Comparison of ENCODE assay signal across 1 cellular context in the genomic region with DNA sequence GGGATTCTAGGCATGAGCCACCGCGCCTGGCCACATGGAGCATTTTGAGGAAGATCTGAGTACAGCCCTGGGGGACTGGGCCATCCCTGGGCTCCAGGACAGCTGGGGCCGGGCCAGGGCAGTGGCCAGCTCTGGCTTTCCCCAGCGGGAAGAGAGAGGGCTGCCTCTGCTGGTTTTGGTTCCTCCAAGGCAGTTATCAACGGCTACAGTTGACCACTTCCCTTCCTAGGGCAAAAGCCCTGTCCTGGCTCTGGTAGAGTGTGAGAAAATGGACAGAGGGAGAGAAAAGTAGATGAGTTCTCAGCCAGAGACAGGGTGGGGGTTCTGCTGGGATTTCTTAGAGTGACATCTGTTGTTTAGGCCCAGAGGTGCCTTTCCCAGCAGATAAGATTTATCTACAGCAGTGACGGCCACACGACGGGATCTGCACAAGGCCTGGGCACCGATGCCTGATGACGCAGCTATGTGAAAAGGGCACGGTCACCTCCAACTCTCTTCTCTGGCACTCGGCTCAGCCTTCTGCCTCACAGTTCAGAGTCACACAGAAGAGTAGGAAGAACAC.
TF ChIP-seq lines count a peak whose summit lies in the region.

No MANE protein-coding gene starts in this region.

TF ChIP-seq in K562, 482 proteins besides CTCF, POLR2A, EP300 and RAD21:
- TF ChIP-seq ARID1B (IDR thresholded peaks at IDR 0.05) (peak; percentile 53; the same call in 1 of the 2 replicates), TEAD1 (CRISPR knock-in tag; IDR thresholded peaks at IDR 0.05) (0 out of 4 replicates have a peak, but pooled peaks of 1 of the 2 experiments have one; percentile 54), CBFA2T3 (IDR thresholded peaks at IDR 0.05) (peak; percentile 54), ZNF589 (CRISPR knock-in tag; IDR thresholded peaks at IDR 0.05; ENCODE audit: low read depth) (no peak), RCOR1 (IDR thresholded peaks at IDR 0.05; ENCODE audit: borderline replicate concordance in 1 of 2, low read depth in 2 of 2, low read length in 2 of 2) (0 out of 4 replicates have a peak, but pooled peaks of 1 of the 2 experiments have one; percentile 28), JUND (IDR thresholded peaks at IDR 0.05; ENCODE audit: borderline replicate concordance, low read depth, low read length) (0 out of 2 replicates have a peak, but pooled peaks have one; percentile 27), JUND (tag; IDR thresholded peaks at IDR 0.05; ENCODE audit: borderline replicate concordance, low read depth, low read length) (no peak; the same call in 2 of the 3 replicates), ZFX (CRISPR knock-in tag; IDR thresholded peaks at IDR 0.05) (peak; percentile 25; the same call in 1 of the 2 replicates), ZBTB26 (CRISPR knock-in tag; IDR thresholded peaks at IDR 0.05) (no peak), KDM5B (IDR thresholded peaks at IDR 0.05; ENCODE audit: insufficient replicate concordance, low read depth, low read length) (no peak), MAZ (CRISPR knock-in tag; conservative IDR thresholded peaks at IDR 0.05 in 1 of 2, IDR thresholded peaks at IDR 0.05 in 1 of 2) (0 out of 4 replicates have a peak, but pooled peaks of 1 of the 2 experiments have one; percentile 16), SIN3B (IDR thresholded peaks at IDR 0.05; ENCODE audit: low read depth) (no peak), TRIM24 (IDR thresholded peaks at IDR 0.05) (no peak), ZBTB17 (CRISPR knock-in tag; IDR thresholded peaks at IDR 0.05) (peak; percentile 42; the same call in 1 of the 2 replicates), DEAF1 (CRISPR knock-in tag; IDR thresholded peaks at IDR 0.05) (0 out of 2 replicates have a peak, but pooled peaks have one; percentile 7), FOXJ3 (CRISPR knock-in tag; IDR thresholded peaks at IDR 0.05) (no peak), HCFC1 (IDR thresholded peaks at IDR 0.05; ENCODE audit: low read depth, low read length) (no peak), BHLHE40 (IDR thresholded peaks at IDR 0.05; ENCODE audit: low read length) (0 out of 2 replicates have a peak, but pooled peaks have one; percentile 10), CREM (IDR thresholded peaks at IDR 0.05; ENCODE audit: low read depth) (peak; percentile 48; the same call in 1 of the 2 replicates), DPF2 (IDR thresholded peaks at IDR 0.05) (0 out of 2 replicates have a peak, but pooled peaks have one; percentile 30), UBTF (IDR thresholded peaks at IDR 0.05; ENCODE audit: borderline replicate concordance in 1 of 2, low read depth in 2 of 2, low read length in 2 of 2) (peak in 1 of 2 experiments; percentile 46; a peak in 1 of 4 replicates), SREBF2 (CRISPR knock-in tag; IDR thresholded peaks at IDR 0.05) (no peak), FOXO4 (CRISPR knock-in tag; IDR thresholded peaks at IDR 0.05) (no peak), PKNOX1 (IDR thresholded peaks at IDR 0.05) (peak; percentile 51; the same call in 1 of the 2 replicates), TEAD4 (IDR thresholded peaks at IDR 0.05; ENCODE audit: low read length) (peak; percentile 30; the same call in 1 of the 2 replicates), TEAD4 (CRISPR knock-in tag; IDR thresholded peaks at IDR 0.05; ENCODE audit: borderline replicate concordance) (no peak), ZNF239 (CRISPR knock-in tag; IDR thresholded peaks at IDR 0.05) (peak; percentile 18; the same call in 1 of the 2 replicates), ATF4 (CRISPR knock-in tag; IDR thresholded peaks at IDR 0.05) (0 out of 2 replicates have a peak, but pooled peaks have one; percentile 16), NFE2 (IDR thresholded peaks at IDR 0.05; ENCODE audit: low read depth) (0 out of 2 replicates have a peak, but pooled peaks have one; percentile 13), POLR2H (tag; IDR thresholded peaks at IDR 0.05; ENCODE audit: low read depth) (no peak), SPI1 (IDR thresholded peaks at IDR 0.05; ENCODE audit: borderline replicate concordance, low read depth, low read length) (peak; percentile 47; the same call in 1 of the 2 replicates), HIVEP1 (CRISPR knock-in tag; IDR thresholded peaks at IDR 0.05) (0 out of 2 replicates have a peak, but pooled peaks have one; percentile 35)
- TF ChIP-seq, protein P1, sequence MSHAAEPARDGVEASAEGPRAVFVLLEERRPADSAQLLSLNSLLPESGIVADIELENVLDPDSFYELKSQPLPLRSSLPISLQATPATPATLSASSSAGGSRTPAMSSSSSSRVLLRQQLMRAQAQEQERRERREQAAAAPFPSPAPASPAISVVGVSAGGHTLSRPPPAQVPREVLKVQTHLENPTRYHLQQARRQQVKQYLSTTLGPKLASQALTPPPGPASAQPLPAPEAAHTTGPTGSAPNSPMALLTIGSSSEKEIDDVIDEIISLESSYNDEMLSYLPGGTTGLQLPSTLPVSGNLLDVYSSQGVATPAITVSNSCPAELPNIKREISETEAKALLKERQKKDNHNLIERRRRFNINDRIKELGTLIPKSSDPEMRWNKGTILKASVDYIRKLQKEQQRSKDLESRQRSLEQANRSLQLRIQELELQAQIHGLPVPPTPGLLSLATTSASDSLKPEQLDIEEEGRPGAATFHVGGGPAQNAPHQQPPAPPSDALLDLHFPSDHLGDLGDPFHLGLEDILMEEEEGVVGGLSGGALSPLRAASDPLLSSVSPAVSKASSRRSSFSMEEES (CRISPR knock-in tag; IDR thresholded peaks at IDR 0.05): no peak
- TF ChIP-seq, protein P2, sequence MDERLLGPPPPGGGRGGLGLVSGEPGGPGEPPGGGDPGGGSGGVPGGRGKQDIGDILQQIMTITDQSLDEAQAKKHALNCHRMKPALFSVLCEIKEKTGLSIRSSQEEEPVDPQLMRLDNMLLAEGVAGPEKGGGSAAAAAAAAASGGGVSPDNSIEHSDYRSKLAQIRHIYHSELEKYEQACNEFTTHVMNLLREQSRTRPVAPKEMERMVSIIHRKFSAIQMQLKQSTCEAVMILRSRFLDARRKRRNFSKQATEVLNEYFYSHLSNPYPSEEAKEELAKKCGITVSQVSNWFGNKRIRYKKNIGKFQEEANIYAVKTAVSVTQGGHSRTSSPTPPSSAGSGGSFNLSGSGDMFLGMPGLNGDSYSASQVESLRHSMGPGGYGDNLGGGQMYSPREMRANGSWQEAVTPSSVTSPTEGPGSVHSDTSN (CRISPR knock-in tag; IDR thresholded peaks at IDR 0.05; ENCODE audit: low read depth): no peak
- TF ChIP-seq, protein P2 (tag; conservative IDR thresholded peaks at IDR 0.05; ENCODE audit: low read depth): 0 out of 2 replicates have a peak, but pooled peaks have one; percentile 21
- TF ChIP-seq, protein P3, sequence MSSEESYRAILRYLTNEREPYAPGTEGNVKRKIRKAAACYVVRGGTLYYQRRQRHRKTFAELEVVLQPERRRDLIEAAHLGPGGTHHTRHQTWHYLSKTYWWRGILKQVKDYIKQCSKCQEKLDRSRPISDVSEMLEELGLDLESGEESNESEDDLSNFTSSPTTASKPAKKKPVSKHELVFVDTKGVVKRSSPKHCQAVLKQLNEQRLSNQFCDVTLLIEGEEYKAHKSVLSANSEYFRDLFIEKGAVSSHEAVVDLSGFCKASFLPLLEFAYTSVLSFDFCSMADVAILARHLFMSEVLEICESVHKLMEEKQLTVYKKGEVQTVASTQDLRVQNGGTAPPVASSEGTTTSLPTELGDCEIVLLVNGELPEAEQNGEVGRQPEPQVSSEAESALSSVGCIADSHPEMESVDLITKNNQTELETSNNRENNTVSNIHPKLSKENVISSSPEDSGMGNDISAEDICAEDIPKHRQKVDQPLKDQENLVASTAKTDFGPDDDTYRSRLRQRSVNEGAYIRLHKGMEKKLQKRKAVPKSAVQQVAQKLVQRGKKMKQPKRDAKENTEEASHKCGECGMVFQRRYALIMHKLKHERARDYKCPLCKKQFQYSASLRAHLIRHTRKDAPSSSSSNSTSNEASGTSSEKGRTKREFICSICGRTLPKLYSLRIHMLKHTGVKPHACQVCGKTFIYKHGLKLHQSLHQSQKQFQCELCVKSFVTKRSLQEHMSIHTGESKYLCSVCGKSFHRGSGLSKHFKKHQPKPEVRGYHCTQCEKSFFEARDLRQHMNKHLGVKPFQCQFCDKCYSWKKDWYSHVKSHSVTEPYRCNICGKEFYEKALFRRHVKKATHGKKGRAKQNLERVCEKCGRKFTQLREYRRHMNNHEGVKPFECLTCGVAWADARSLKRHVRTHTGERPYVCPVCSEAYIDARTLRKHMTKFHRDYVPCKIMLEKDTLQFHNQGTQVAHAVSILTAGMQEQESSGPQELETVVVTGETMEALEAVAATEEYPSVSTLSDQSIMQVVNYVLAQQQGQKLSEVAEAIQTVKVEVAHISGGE (CRISPR knock-in tag; IDR thresholded peaks at IDR 0.05): no peak
- TF ChIP-seq, protein P4, sequence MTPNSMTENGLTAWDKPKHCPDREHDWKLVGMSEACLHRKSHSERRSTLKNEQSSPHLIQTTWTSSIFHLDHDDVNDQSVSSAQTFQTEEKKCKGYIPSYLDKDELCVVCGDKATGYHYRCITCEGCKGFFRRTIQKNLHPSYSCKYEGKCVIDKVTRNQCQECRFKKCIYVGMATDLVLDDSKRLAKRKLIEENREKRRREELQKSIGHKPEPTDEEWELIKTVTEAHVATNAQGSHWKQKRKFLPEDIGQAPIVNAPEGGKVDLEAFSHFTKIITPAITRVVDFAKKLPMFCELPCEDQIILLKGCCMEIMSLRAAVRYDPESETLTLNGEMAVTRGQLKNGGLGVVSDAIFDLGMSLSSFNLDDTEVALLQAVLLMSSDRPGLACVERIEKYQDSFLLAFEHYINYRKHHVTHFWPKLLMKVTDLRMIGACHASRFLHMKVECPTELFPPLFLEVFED (CRISPR knock-in tag; conservative IDR thresholded peaks at IDR 0.05): 0 out of 2 replicates have a peak, but pooled peaks have one; percentile 56
TF ChIP-seq in K562: peak in this region for 22.
